Comparison of ENCODE assay signal across 9 cellular contexts in genomic region chr1:19798486-19799232, GRCh38.
A peak's percentile ranks its signal among the peaks of the same experiment; 100 is the strongest.
DNase-seq lines count a peak whose midpoint lies in the region; ATAC-seq and TF ChIP-seq lines count a peak whose summit lies in the region.
"Had no signal": no experiment of that assay in that cellular context is flagged by ENCODE, and none has a peak within 500 bp of the region (broad histone marks: within the 10 kb centered on the region; RNA-seq: fewer than 3 reads in every experiment).

No MANE protein-coding gene starts in this region.

- H3K36me3 Mint-ChIP-seq in effector memory CD8-positive, alpha-beta T cell (ENCODE audit: insufficient read depth): peaks cover 13% of the 10 kb centered on the region
- no peaks in the 10 kb centered on the region for H3K36me3 Mint-ChIP-seq in nephron progenitor cell (ENCODE audit: low read depth)

- peaks cover 6% of the 10 kb centered on the region; the same call in 1 of the 2 replicates for H3K4me1 ChIP-seq in MM.1S (ENCODE audit: low read length)

- H3K9me3 Mint-ChIP-seq in effector memory CD8-positive, alpha-beta T cell: no peaks in the 10 kb centered on the region
- no peaks in the 10 kb centered on the region for H3K9me3 Mint-ChIP-seq in nephron progenitor cell

- peak overlapping the region; percentile 93 for H3K4me2 ChIP-seq in MM.1S (ENCODE audit: low read depth, low read length)

- H3K27ac ChIP-seq in MM.1S (ENCODE audit: low read length): no peak overlapping the region
- H3K27ac ChIP-seq: neutrophil had no signal

- H3K9me3 ChIP-seq in MM.1S (replicated peaks; ENCODE audit: insufficient read depth, low read length): no peaks in the 10 kb centered on the region
- H3K9me3 ChIP-seq: neutrophil had no signal

- H3K79me2 ChIP-seq in MM.1S (ENCODE audit: low read length): 0 out of 2 replicates have a peak, but pooled peaks cover 7% of the 10 kb centered on the region

- peak overlapping the region; percentile 79 to 88 for H3K4me3 Mint-ChIP-seq in effector memory CD8-positive, alpha-beta T cell
- H3K4me3 Mint-ChIP-seq in nephron progenitor cell: peak overlapping the region; percentile 72

- peaks cover 27 to 38% of the 10 kb centered on the region in 2 donors for H3K4me1 Mint-ChIP-seq in effector memory CD8-positive, alpha-beta T cell (ENCODE audit: low read depth in 2 of 2)
- peaks cover 48% of the 10 kb centered on the region for H3K4me1 Mint-ChIP-seq in nephron progenitor cell

- H3K27ac Mint-ChIP-seq in effector memory CD8-positive, alpha-beta T cell: peak overlapping the region; percentile 96 to 98
- H3K27ac Mint-ChIP-seq in nephron progenitor cell: no peak overlapping the region

- no peaks in the 10 kb centered on the region for H3K36me3 ChIP-seq in MM.1S (replicated peaks; ENCODE audit: insufficient read depth, low read length)
- H3K36me3 ChIP-seq: neutrophil had no signal

- DNase-seq in AG10803 (ENCODE audit: low read depth) (no peak), MM.1S (no peak), nephron progenitor cell (no peak), LoVo (ENCODE audit: low spot score) (no peak), NCI-H2227 treated with DMSO at 0.1 percent for 48 hours (lab: John Stamatoyannopoulos, UW) (no peak)
- no peak for DNase-seq in effector memory CD8-positive, alpha-beta T cell

- peak overlapping the region; percentile 77 for H2AFZ ChIP-seq in MM.1S (ENCODE audit: low read length)

- H4K20me1 ChIP-seq in MM.1S (ENCODE audit: insufficient read depth, low read length): no peaks in the 10 kb centered on the region

- peak overlapping the region; percentile 69 for H3K9ac ChIP-seq in MM.1S (ENCODE audit: low read length)

- no peaks in the 10 kb centered on the region for H3K27me3 ChIP-seq in MM.1S (replicated peaks; ENCODE audit: insufficient read depth, low read length)

- H3K4me3 ChIP-seq in AG10803 (ENCODE audit: low read length) (peak overlapping the region; percentile 60), MM.1S (ENCODE audit: low read length) (peak overlapping the region; percentile 78)

- no peaks in the 10 kb centered on the region for H3K27me3 Mint-ChIP-seq in effector memory CD8-positive, alpha-beta T cell
- peaks cover 52% of the 10 kb centered on the region for H3K27me3 Mint-ChIP-seq in nephron progenitor cell (ENCODE audit: low read depth, poor library complexity)

- no peak for TF ChIP-seq CTCF in AG10803 (conservative IDR thresholded peaks at IDR 0.05; ENCODE audit: low read length)
- TF ChIP-seq CTCF in MM.1S (IDR thresholded peaks at IDR 0.05; ENCODE audit: low read length): no peak
- TF ChIP-seq CTCF in nephron progenitor cell (IDR thresholded peaks at IDR 0.05): no peak

- peaks cover 7% of the 10 kb centered on the region; the same call in 1 of the 2 replicates for H3F3A ChIP-seq in MM.1S (ENCODE audit: insufficient read depth, low read length)

- H3K9me2 ChIP-seq in MM.1S (replicated peaks; ENCODE audit: insufficient read depth, low read length): no peaks in the 10 kb centered on the region

- ATAC-seq in effector memory CD8-positive, alpha-beta T cell (replicated peaks): no peak
- ATAC-seq in HG03432 (IDR thresholded peaks at IDR 0.05; ENCODE audit: unreplicated experiment): no peak
- ATAC-seq in HG02852 (IDR thresholded peaks at IDR 0.05; ENCODE audit: unreplicated experiment): no peak
